ENCODE assay signal across 1 cellular context in the genomic region with DNA sequence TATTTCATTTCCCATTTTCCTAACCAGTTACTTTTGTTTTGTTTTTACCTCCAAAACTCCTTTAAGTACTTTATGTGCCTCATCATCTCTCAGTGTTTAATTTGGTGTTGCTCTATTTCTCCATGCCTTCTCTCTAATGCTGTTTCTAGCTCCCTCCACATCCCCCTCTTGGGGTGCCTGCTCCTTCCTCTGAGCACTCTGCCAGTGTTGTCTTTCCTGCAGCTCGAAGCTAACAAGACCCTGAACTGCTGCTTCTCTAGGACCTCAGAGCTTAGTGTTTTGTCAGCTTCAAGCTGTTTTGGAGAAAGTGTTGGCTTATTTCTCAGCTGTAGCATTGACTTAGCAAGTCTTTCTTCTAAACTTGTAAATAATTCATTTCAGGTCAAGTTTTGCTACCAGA.
TF ChIP-seq lines count a peak whose summit lies in the region.

No MANE protein-coding gene starts in this region.

TF ChIP-seq in HEK293, 187 proteins besides CTCF, POLR2A, EP300 and RAD21 (continued from another document):
- TF ChIP-seq ZNF324 (tag by site-specific recombination; IDR thresholded peaks at IDR 0.05) (no peak), ZNF785 (tag by site-specific recombination; IDR thresholded peaks at IDR 0.05) (no peak), GLIS1 (tag by site-specific recombination; IDR thresholded peaks at IDR 0.05) (no peak)
- TF ChIP-seq, protein P1, sequence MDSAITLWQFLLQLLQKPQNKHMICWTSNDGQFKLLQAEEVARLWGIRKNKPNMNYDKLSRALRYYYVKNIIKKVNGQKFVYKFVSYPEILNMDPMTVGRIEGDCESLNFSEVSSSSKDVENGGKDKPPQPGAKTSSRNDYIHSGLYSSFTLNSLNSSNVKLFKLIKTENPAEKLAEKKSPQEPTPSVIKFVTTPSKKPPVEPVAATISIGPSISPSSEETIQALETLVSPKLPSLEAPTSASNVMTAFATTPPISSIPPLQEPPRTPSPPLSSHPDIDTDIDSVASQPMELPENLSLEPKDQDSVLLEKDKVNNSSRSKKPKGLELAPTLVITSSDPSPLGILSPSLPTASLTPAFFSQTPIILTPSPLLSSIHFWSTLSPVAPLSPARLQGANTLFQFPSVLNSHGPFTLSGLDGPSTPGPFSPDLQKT (IDR thresholded peaks at IDR 0.05; ENCODE audit: borderline replicate concordance, low read depth, low read length) = no peak
TF ChIP-seq in HEK293: peak in this region for 0.
